Comparison of ENCODE assay signal across 1 cellular context in genomic region chr1:29498126-29499100, GRCh38.
TF ChIP-seq lines count a peak whose summit lies in the region.

No MANE protein-coding gene starts in this region.

TF ChIP-seq in IMR-90, 13 proteins besides CTCF, POLR2A, EP300 and RAD21 (continued from another document):
- TF ChIP-seq SMC3 (IDR thresholded peaks at IDR 0.05; ENCODE audit: low read depth, low read length) (no peak), MXI1 (IDR thresholded peaks at IDR 0.05; ENCODE audit: borderline replicate concordance, low read depth, low read length) (no peak), MAZ (IDR thresholded peaks at IDR 0.05; ENCODE audit: borderline replicate concordance, low read depth, low read length) (no peak), MAFK (IDR thresholded peaks at IDR 0.05; ENCODE audit: low read depth, low read length) (no peak), RCOR1 (IDR thresholded peaks at IDR 0.05; ENCODE audit: insufficient replicate concordance, low read length) (no peak), FOS (IDR thresholded peaks at IDR 0.05; ENCODE audit: low read depth, low read length) (no peak), BHLHE40 (IDR thresholded peaks at IDR 0.05; ENCODE audit: low read depth, low read length) (no peak), ELK1 (IDR thresholded peaks at IDR 0.05; ENCODE audit: borderline replicate concordance, low read depth, low read length) (no peak), RFX5 (IDR thresholded peaks at IDR 0.05; ENCODE audit: low read depth, low read length) (no peak), CEBPB (IDR thresholded peaks at IDR 0.05; ENCODE audit: low read depth, low read length) (no peak), NFE2L2 (IDR thresholded peaks at IDR 0.05; ENCODE audit: low read depth, low read length) (no peak), CHD1 (IDR thresholded peaks at IDR 0.05; ENCODE audit: low read depth, low read length) (no peak)
